Comparison of ENCODE assay signal across 20 cellular contexts in genomic region chr13:79560954-79561353, GRCh38.
DNase-seq lines count a peak whose midpoint lies in the region; ATAC-seq and TF ChIP-seq lines count a peak whose summit lies in the region.
"Had no signal": no experiment of that assay in that cellular context is flagged by ENCODE, and none has a peak within 500 bp of the region (broad histone marks: within the 10 kb centered on the region; RNA-seq: fewer than 3 reads in every experiment).

No MANE protein-coding gene starts in this region.

- POLR2A ChIA-PET in RWPE1 (lab: Yijun Ruan, JAX; ENCODE audit: low non-redundant PET): no interaction called here

- H3K36me3 ChIP-seq in vagina: peaks cover 0 to 18% of the 10 kb centered on the region in 2 donors
- H3K36me3 ChIP-seq in right atrium auricular region: peaks cover 9% of the 10 kb centered on the region
- H3K36me3 ChIP-seq: BE2C, HAP-1, MG63 had no signal

- H3K4me3 ChIP-seq in vagina (no peak overlapping the region), right atrium auricular region (no peak overlapping the region)
- H3K4me3 ChIP-seq: HAP-1, MG63, PC-9, SK-N-MC had no signal

- H3K27ac ChIP-seq in RWPE1 (no peak overlapping the region), foreskin keratinocyte (no peak overlapping the region), vagina (no peak overlapping the region), right atrium auricular region (no peak overlapping the region)
- H3K27ac ChIP-seq: 22Rv1, KMS-11, PC-9, SK-N-MC had no signal

- H3K27ac Mint-ChIP-seq in stimulated activated effector memory CD8-positive, alpha-beta T cell treated with anti-CD3 and anti-CD28 coated beads, Interleukin-12 subunit alpha, Interleukin-12 subunit beta, amount 100 ng/mL, for 72 hours: no peak overlapping the region
- H3K27ac Mint-ChIP-seq: CD4-positive, alpha-beta T cell had no signal

- H3K4me3 Mint-ChIP-seq in stimulated activated effector memory CD8-positive, alpha-beta T cell treated with anti-CD3 and anti-CD28 coated beads, Interleukin-12 subunit alpha, Interleukin-12 subunit beta, amount 100 ng/mL, for 72 hours: no peak overlapping the region
- H3K4me3 Mint-ChIP-seq: CD4-positive, alpha-beta T cell had no signal

- peaks cover 33% of the 10 kb centered on the region for H3K36me3 Mint-ChIP-seq in stimulated activated effector memory CD8-positive, alpha-beta T cell treated with anti-CD3 and anti-CD28 coated beads, Interleukin-12 subunit alpha, Interleukin-12 subunit beta, amount 100 ng/mL, for 72 hours

- H3K27me3 ChIP-seq in foreskin keratinocyte (no peaks in the 10 kb centered on the region), vagina (no peaks in the 10 kb centered on the region), right atrium auricular region (no peaks in the 10 kb centered on the region)
- H3K27me3 ChIP-seq: BE2C, MG63 had no signal

- TF ChIP-seq CTCF in RWPE1 (conservative IDR thresholded peaks at IDR 0.05; ENCODE audit: low read depth) (no peak), foreskin keratinocyte (conservative IDR thresholded peaks at IDR 0.05) (no peak), vagina (IDR thresholded peaks at IDR 0.05) (no peak), right atrium auricular region (IDR thresholded peaks at IDR 0.05) (no peak)

- H3K4me1 ChIP-seq in foreskin keratinocyte (no peaks in the 10 kb centered on the region), vagina (no peaks in the 10 kb centered on the region), right atrium auricular region (no peaks in the 10 kb centered on the region)
- H3K4me1 ChIP-seq: BE2C, HAP-1 had no signal

- H3K4me1 Mint-ChIP-seq in stimulated activated effector memory CD8-positive, alpha-beta T cell treated with anti-CD3 and anti-CD28 coated beads, Interleukin-12 subunit alpha, Interleukin-12 subunit beta, amount 100 ng/mL, for 72 hours: no peaks in the 10 kb centered on the region

- ATAC-seq in foreskin keratinocyte: peak; percentile 94
- peak; percentile 11 for ATAC-seq in stimulated activated effector memory CD8-positive, alpha-beta T cell treated with anti-CD3 and anti-CD28 coated beads, Interleukin-12 subunit alpha, Interleukin-12 subunit beta, amount 100 ng/mL, for 72 hours

- intact Hi-C loops in vagina (cut with DNase I): no loop called here

- peak; percentile 1 for DNase-seq in DMS53 (lab: John Stamatoyannopoulos, UW)
- no peak for DNase-seq in DMS53 treated with DMSO at 0.1 percent for 48 hours (lab: John Stamatoyannopoulos, UW; ENCODE audit: unreplicated experiment)
- DNase-seq in RWPE1 (ENCODE audit: low spot score): peak; percentile 8
- DNase-seq in foreskin keratinocyte: peak; percentile 30 to 80
- DNase-seq in stimulated activated effector memory CD8-positive, alpha-beta T cell treated with anti-CD3 and anti-CD28 coated beads, Interleukin-12 subunit alpha, Interleukin-12 subunit beta, amount 100 ng/mL, for 72 hours (ENCODE audit: low spot score in 2 of 2): no peak
- no peak for DNase-seq in vagina (ENCODE audit: extremely low spot score in 2 of 2)
- no peak for DNase-seq in right atrium auricular region (ENCODE audit: low spot score)
- DNase-seq in NCI-H1092 treated with DMSO at 0.1 percent for 48 hours (lab: John Stamatoyannopoulos, UW): no peak
- DNase-seq: BE2C; CD4-positive, alpha-beta T cell; MG63; NCI-H1105 treated with DMSO at 0.1 percent for 48 hours; NCI-H187; NCI-H774; Right ventricle myocardium superior had no signal

- H3K9me3 ChIP-seq in vagina: no peaks in the 10 kb centered on the region
- H3K9me3 ChIP-seq in right atrium auricular region: peaks cover 0 to 25% of the 10 kb centered on the region in 2 donors
- H3K9me3 ChIP-seq: BE2C, HAP-1 had no signal

- no peak for TF ChIP-seq POLR2A in vagina (IDR thresholded peaks at IDR 0.05)

- CTCF ChIA-PET in RWPE1 (lab: Yijun Ruan, JAX): no interaction called here

- peaks cover 19% of the 10 kb centered on the region for H3K9me3 Mint-ChIP-seq in stimulated activated effector memory CD8-positive, alpha-beta T cell treated with anti-CD3 and anti-CD28 coated beads, Interleukin-12 subunit alpha, Interleukin-12 subunit beta, amount 100 ng/mL, for 72 hours

Comparison
In these comparisons a context has a peak if more than half of its experiments do, and no peak if none do; other contexts are left out.
1. DNase-seq: peak in DMS53 (single experiment), RWPE1 (single experiment) and foreskin keratinocyte (2 of 2); none in DMS53 treated with DMSO at 0.1 percent for 48 hours (single experiment), stimulated activated effector memory CD8-positive, alpha-beta T cell treated with anti-CD3 and anti-CD28 coated beads, Interleukin-12 subunit alpha, Interleukin-12 subunit beta, amount 100 ng/mL, for 72 hours (0 of 2), vagina (0 of 2), right atrium auricular region (single experiment) and NCI-H1092 treated with DMSO at 0.1 percent for 48 hours (single experiment).